ENCODE assay signal across 10 cellular contexts in genomic region chr5:168315991-168316578, GRCh38. TPM values are rescaled to one million over a fixed set of nuclear protein-coding genes. Genes with fewer than 3 reads are reported as not detected.
DNase-seq lines count a peak whose midpoint lies in the region; ATAC-seq and TF ChIP-seq lines count a peak whose summit lies in the region.
"Had no signal": no experiment of that assay in that cellular context is flagged by ENCODE, and none has a peak within 500 bp of the region (broad histone marks: within the 10 kb centered on the region; RNA-seq: fewer than 3 reads in every experiment).

No MANE protein-coding gene starts in this region.

- no peak for TF ChIP-seq CTCF in stomach (IDR thresholded peaks at IDR 0.05)

- H3K4me3 ChIP-seq in stomach (no peak overlapping the region), MG63 (no peak overlapping the region), right cardiac atrium (ENCODE audit: low read length) (no peak overlapping the region)
- H3K4me3 ChIP-seq: esophagus muscularis mucosa had no signal

- H3K27me3 ChIP-seq in stomach (no peaks in the 10 kb centered on the region), MG63 (no peaks in the 10 kb centered on the region), right cardiac atrium (ENCODE audit: control insufficient read depth, insufficient read depth) (no peaks in the 10 kb centered on the region)
- H3K27me3 ChIP-seq: esophagus muscularis mucosa had no signal

- peak; percentile 1 for DNase-seq in RPMI8226
- peak; percentile 77 for DNase-seq in left kidney (ENCODE audit: low read depth, low spot score)
- peak; percentile 87 for DNase-seq in stomach
- no peak for DNase-seq in globus pallidus (ENCODE audit: low spot score)
- no peak for DNase-seq in iPS-NIHi11 (ENCODE audit: low spot score)
- no peak for DNase-seq in MG63
- DNase-seq in right cardiac atrium: no peak
- DNase-seq: KG1 had no signal

- no peak for TF ChIP-seq RAD21 in Ishikawa (IDR thresholded peaks at IDR 0.05; ENCODE audit: low read depth)

- intact Hi-C loops in stomach (cut with DNase I; ENCODE audit: low total_unique reads) (no loop called here), right cardiac atrium (cut with DNase I) (no loop called here)

- TF ChIP-seq POLR2A in stomach (IDR thresholded peaks at IDR 0.05): no peak

- H3K4me1 ChIP-seq in stomach: peaks cover 21 to 49% (median 34%) of the 10 kb centered on the region in 4 donors
- peaks cover 2% of the 10 kb centered on the region for H3K4me1 ChIP-seq in right cardiac atrium (ENCODE audit: control insufficient read depth, insufficient read depth, low read length)

- H3K9me3 ChIP-seq in stomach: no peaks in the 10 kb centered on the region
- H3K9me3 ChIP-seq in MG63: no peaks in the 10 kb centered on the region
- no peaks in the 10 kb centered on the region for H3K9me3 ChIP-seq in right cardiac atrium (ENCODE audit: control insufficient read depth, low read length)
- H3K9me3 ChIP-seq: esophagus muscularis mucosa had no signal

- H3K36me3 ChIP-seq in stomach: no peaks in the 10 kb centered on the region
- peaks cover 4% of the 10 kb centered on the region; the same call in 1 of the 2 replicates for H3K36me3 ChIP-seq in MG63
- H3K36me3 ChIP-seq: esophagus muscularis mucosa had no signal

- ATAC-seq in right cardiac atrium: no peak

- 24 to 58% (median 36%) methylated on average over 8 to 9 of the region's 9 CpGs for WGBS in stomach, 5 donors
- 73% methylated on average over 9 of the region's 9 CpGs for WGBS in right cardiac atrium

- no peak for TF ChIP-seq EP300 in Ishikawa (IDR thresholded peaks at IDR 0.05; ENCODE audit: borderline replicate concordance)
- TF ChIP-seq EP300 in stomach (IDR thresholded peaks at IDR 0.05): no peak

- H3K27ac ChIP-seq in stomach: peak overlapping the region; percentile 77 to 92 (median 85)
- H3K27ac ChIP-seq in right cardiac atrium (ENCODE audit: low read length): no peak overlapping the region
- H3K27ac ChIP-seq: esophagus muscularis mucosa had no signal

TF ChIP-seq in Ishikawa, 13 proteins besides CTCF, POLR2A, EP300 and RAD21:
- TF ChIP-seq MAX (IDR thresholded peaks at IDR 0.05) (0 out of 2 replicates have a peak, but pooled peaks have one; percentile 14), TCF12 (IDR thresholded peaks at IDR 0.05; ENCODE audit: low read depth) (0 out of 2 replicates have a peak, but pooled peaks have one; percentile 23), NFIC (IDR thresholded peaks at IDR 0.05) (peak; percentile 39; the same call in 1 of the 2 replicates), TEAD4 (IDR thresholded peaks at IDR 0.05) (peak; percentile 19), USF1 (IDR thresholded peaks at IDR 0.05) (no peak)

RNA-seq across cellular contexts. Expression of gene WWC1, which starts 24.6 kb away (rescaled TPM):
- total RNA-seq in stomach (10 to 100 TPM; 18.1 to 82.6 (median 37.4) TPM), right cardiac atrium (1 to 10 TPM in 3 of 4 donors, under 1 TPM in 1; 0.79 to 1.7 (median 1.2) TPM)
- polyA plus RNA-seq in stomach (10 to 100 TPM; 11.3 to 45.5 (median 16.6) TPM), right cardiac atrium (0.45 TPM)
- 15.9 and 38.3 TPM in 2 replicates for total RNA-seq in MG63 (2014; rRNA removed; shearing (Covaris generic); ENCODE audit: low replicate concordance)

Comparison
In these comparisons a context has a peak if more than half of its experiments do, and no peak if none do; other contexts are left out.
1. DNase-seq: peak in RPMI8226 (single experiment), left kidney (single experiment) and stomach (single experiment); none in globus pallidus (single experiment), iPS-NIHi11 (single experiment), MG63 (single experiment) and right cardiac atrium (0 of 3).